1 cellular context compared by ENCODE assay signal in the genomic region with DNA sequence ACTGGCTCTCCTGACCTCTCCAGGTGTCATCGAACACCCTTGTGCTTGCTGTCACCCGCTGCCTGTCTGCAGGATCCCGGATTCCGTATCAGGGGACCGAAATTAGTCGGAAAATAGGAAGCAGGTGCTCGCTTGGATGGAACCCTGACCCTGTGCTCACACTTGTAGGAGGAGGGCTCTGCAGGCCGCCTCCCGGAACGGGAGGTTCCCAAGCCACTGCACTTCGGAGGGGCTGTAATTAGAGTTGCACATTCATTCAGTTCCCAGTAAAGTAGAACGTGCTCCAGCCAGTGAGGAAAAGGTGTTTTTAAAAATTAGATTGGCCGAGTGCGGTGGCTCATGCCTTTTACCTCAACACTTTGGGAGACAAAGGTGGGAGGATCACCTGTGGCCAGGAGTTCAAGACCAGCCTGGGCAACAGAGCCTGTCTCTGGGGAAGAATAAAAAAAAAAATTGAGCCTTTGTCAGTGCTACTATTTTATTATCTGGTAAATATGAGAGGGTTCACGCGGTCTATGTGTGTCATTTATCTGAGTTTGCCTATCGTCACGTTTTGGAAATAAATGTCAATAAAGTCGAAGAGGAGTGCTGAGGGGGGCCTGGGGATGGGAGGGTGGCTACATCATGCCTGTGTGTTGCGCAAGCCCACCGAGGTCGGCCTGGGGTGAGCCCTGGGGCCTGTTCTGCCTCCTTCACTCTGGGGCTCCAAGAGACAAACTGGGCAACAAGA.
TF ChIP-seq lines count a peak whose summit lies in the region.

No MANE protein-coding gene starts in this region.

TF ChIP-seq in HepG2, 621 proteins besides CTCF, POLR2A, EP300 and RAD21 (continued from another document and continues in another):
- peak; percentile 84 for TF ChIP-seq KDM5B (CRISPR knock-in tag; IDR thresholded peaks at IDR 0.05; ENCODE audit: borderline replicate concordance)
- 0 out of 2 replicates have a peak, but pooled peaks have one; percentile 59 for TF ChIP-seq TBP (CRISPR knock-in tag; IDR thresholded peaks at IDR 0.05)
- TF ChIP-seq MAFK (conservative IDR thresholded peaks at IDR 0.05 in 1 of 2, IDR thresholded peaks at IDR 0.05 in 1 of 2; ENCODE audit: low read length in 2 of 2), result no peak
- 0 out of 2 replicates have a peak, but pooled peaks have one; percentile 48 for TF ChIP-seq ZBTB3 (CRISPR knock-in tag; IDR thresholded peaks at IDR 0.05; ENCODE audit: borderline replicate concordance, low read depth)
- TF ChIP-seq SPEN (CRISPR knock-in tag; IDR thresholded peaks at IDR 0.05; ENCODE audit: low read depth), result peak; percentile 90
- TF ChIP-seq ZNF574 (CRISPR knock-in tag; IDR thresholded peaks at IDR 0.05), result peak; percentile 95
- TF ChIP-seq, protein P1, sequence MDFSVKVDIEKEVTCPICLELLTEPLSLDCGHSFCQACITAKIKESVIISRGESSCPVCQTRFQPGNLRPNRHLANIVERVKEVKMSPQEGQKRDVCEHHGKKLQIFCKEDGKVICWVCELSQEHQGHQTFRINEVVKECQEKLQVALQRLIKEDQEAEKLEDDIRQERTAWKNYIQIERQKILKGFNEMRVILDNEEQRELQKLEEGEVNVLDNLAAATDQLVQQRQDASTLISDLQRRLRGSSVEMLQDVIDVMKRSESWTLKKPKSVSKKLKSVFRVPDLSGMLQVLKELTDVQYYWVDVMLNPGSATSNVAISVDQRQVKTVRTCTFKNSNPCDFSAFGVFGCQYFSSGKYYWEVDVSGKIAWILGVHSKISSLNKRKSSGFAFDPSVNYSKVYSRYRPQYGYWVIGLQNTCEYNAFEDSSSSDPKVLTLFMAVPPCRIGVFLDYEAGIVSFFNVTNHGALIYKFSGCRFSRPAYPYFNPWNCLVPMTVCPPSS (IDR thresholded peaks at IDR 0.05), result no peak
- no peak for TF ChIP-seq ZNF225 (CRISPR knock-in tag; IDR thresholded peaks at IDR 0.05)
- TF ChIP-seq, protein P2, sequence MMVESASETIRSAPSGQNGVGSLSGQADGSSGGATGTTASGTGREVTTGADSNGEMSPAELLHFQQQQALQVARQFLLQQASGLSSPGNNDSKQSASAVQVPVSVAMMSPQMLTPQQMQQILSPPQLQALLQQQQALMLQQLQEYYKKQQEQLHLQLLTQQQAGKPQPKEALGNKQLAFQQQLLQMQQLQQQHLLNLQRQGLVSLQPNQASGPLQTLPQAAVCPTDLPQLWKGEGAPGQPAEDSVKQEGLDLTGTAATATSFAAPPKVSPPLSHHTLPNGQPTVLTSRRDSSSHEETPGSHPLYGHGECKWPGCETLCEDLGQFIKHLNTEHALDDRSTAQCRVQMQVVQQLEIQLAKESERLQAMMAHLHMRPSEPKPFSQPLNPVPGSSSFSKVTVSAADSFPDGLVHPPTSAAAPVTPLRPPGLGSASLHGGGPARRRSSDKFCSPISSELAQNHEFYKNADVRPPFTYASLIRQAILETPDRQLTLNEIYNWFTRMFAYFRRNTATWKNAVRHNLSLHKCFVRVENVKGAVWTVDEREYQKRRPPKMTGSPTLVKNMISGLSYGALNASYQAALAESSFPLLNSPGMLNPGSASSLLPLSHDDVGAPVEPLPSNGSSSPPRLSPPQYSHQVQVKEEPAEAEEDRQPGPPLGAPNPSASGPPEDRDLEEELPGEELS (CRISPR knock-in tag; IDR thresholded peaks at IDR 0.05), result peak; percentile 86
- TF ChIP-seq MYPOP (CRISPR knock-in tag; IDR thresholded peaks at IDR 0.05), result peak; percentile 90
- TF ChIP-seq RORA (CRISPR knock-in tag; IDR thresholded peaks at IDR 0.05), result no peak
- TF ChIP-seq ZNF274 (CRISPR knock-in tag; IDR thresholded peaks at IDR 0.05), result peak; percentile 96
- peak; percentile 92 for TF ChIP-seq GABPB1 (CRISPR knock-in tag; IDR thresholded peaks at IDR 0.05)
- no peak for TF ChIP-seq HNRNPUL1 (IDR thresholded peaks at IDR 0.05; ENCODE audit: low read depth, low read length)
- peak; percentile 98 for TF ChIP-seq ZNF792 (CRISPR knock-in tag; IDR thresholded peaks at IDR 0.05)
- peak; percentile 91; the same call in 1 of the 2 replicates for TF ChIP-seq ZNF782 (CRISPR knock-in tag; IDR thresholded peaks at IDR 0.05; ENCODE audit: borderline replicate concordance)
- TF ChIP-seq NONO (IDR thresholded peaks at IDR 0.05), result no peak
- peak; percentile 61; the same call in 1 of the 2 replicates for TF ChIP-seq NONO (CRISPR knock-in tag; conservative IDR thresholded peaks at IDR 0.05)
- TF ChIP-seq RBM22 (optimal IDR thresholded peaks at IDR 0.05; ENCODE audit: low read length), result peak; percentile 58
- peak; percentile 84 for TF ChIP-seq ZMYM4 (CRISPR knock-in tag; IDR thresholded peaks at IDR 0.05)
- TF ChIP-seq NR0B2 (CRISPR knock-in tag; IDR thresholded peaks at IDR 0.05), result no peak; the same call in 1 of the 2 replicates
- TF ChIP-seq, protein P3, sequence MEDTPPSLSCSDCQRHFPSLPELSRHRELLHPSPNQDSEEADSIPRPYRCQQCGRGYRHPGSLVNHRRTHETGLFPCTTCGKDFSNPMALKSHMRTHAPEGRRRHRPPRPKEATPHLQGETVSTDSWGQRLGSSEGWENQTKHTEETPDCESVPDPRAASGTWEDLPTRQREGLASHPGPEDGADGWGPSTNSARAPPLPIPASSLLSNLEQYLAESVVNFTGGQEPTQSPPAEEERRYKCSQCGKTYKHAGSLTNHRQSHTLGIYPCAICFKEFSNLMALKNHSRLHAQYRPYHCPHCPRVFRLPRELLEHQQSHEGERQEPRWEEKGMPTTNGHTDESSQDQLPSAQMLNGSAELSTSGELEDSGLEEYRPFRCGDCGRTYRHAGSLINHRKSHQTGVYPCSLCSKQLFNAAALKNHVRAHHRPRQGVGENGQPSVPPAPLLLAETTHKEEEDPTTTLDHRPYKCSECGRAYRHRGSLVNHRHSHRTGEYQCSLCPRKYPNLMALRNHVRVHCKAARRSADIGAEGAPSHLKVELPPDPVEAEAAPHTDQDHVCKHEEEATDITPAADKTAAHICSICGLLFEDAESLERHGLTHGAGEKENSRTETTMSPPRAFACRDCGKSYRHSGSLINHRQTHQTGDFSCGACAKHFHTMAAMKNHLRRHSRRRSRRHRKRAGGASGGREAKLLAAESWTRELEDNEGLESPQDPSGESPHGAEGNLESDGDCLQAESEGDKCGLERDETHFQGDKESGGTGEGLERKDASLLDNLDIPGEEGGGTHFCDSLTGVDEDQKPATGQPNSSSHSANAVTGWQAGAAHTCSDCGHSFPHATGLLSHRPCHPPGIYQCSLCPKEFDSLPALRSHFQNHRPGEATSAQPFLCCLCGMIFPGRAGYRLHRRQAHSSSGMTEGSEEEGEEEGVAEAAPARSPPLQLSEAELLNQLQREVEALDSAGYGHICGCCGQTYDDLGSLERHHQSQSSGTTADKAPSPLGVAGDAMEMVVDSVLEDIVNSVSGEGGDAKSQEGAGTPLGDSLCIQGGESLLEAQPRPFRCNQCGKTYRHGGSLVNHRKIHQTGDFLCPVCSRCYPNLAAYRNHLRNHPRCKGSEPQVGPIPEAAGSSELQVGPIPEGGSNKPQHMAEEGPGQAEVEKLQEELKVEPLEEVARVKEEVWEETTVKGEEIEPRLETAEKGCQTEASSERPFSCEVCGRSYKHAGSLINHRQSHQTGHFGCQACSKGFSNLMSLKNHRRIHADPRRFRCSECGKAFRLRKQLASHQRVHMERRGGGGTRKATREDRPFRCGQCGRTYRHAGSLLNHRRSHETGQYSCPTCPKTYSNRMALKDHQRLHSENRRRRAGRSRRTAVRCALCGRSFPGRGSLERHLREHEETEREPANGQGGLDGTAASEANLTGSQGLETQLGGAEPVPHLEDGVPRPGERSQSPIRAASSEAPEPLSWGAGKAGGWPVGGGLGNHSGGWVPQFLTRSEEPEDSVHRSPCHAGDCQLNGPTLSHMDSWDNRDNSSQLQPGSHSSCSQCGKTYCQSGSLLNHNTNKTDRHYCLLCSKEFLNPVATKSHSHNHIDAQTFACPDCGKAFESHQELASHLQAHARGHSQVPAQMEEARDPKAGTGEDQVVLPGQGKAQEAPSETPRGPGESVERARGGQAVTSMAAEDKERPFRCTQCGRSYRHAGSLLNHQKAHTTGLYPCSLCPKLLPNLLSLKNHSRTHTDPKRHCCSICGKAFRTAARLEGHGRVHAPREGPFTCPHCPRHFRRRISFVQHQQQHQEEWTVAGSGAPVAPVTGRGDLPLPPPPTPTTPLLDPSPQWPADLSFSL (CRISPR knock-in tag; IDR thresholded peaks at IDR 0.05), result 0 out of 2 replicates have a peak, but pooled peaks have one; percentile 38
- peak; percentile 87 for TF ChIP-seq SRF (IDR thresholded peaks at IDR 0.05; ENCODE audit: low read depth, low read length)
- TF ChIP-seq ZNF674 (CRISPR knock-in tag; IDR thresholded peaks at IDR 0.05; ENCODE audit: low read depth), result 0 out of 2 replicates have a peak, but pooled peaks have one; percentile 68
- TF ChIP-seq, protein P4, sequence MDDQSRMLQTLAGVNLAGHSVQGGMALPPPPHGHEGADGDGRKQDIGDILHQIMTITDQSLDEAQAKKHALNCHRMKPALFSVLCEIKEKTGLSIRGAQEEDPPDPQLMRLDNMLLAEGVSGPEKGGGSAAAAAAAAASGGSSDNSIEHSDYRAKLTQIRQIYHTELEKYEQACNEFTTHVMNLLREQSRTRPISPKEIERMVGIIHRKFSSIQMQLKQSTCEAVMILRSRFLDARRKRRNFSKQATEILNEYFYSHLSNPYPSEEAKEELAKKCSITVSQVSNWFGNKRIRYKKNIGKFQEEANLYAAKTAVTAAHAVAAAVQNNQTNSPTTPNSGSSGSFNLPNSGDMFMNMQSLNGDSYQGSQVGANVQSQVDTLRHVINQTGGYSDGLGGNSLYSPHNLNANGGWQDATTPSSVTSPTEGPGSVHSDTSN (CRISPR knock-in tag; IDR thresholded peaks at IDR 0.05; ENCODE audit: borderline replicate concordance), result peak; percentile 75; the same call in 1 of the 2 replicates
- TF ChIP-seq SAP130 (CRISPR knock-in tag; IDR thresholded peaks at IDR 0.05; ENCODE audit: low read depth), result peak; percentile 99
- TF ChIP-seq, protein P5, sequence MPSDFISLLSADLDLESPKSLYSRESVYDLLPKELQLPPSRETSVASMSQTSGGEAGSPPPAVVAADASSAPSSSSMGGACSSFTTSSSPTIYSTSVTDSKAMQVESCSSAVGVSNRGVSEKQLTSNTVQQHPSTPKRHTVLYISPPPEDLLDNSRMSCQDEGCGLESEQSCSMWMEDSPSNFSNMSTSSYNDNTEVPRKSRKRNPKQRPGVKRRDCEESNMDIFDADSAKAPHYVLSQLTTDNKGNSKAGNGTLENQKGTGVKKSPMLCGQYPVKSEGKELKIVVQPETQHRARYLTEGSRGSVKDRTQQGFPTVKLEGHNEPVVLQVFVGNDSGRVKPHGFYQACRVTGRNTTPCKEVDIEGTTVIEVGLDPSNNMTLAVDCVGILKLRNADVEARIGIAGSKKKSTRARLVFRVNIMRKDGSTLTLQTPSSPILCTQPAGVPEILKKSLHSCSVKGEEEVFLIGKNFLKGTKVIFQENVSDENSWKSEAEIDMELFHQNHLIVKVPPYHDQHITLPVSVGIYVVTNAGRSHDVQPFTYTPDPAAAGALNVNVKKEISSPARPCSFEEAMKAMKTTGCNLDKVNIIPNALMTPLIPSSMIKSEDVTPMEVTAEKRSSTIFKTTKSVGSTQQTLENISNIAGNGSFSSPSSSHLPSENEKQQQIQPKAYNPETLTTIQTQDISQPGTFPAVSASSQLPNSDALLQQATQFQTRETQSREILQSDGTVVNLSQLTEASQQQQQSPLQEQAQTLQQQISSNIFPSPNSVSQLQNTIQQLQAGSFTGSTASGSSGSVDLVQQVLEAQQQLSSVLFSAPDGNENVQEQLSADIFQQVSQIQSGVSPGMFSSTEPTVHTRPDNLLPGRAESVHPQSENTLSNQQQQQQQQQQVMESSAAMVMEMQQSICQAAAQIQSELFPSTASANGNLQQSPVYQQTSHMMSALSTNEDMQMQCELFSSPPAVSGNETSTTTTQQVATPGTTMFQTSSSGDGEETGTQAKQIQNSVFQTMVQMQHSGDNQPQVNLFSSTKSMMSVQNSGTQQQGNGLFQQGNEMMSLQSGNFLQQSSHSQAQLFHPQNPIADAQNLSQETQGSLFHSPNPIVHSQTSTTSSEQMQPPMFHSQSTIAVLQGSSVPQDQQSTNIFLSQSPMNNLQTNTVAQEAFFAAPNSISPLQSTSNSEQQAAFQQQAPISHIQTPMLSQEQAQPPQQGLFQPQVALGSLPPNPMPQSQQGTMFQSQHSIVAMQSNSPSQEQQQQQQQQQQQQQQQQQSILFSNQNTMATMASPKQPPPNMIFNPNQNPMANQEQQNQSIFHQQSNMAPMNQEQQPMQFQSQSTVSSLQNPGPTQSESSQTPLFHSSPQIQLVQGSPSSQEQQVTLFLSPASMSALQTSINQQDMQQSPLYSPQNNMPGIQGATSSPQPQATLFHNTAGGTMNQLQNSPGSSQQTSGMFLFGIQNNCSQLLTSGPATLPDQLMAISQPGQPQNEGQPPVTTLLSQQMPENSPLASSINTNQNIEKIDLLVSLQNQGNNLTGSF (CRISPR knock-in tag; IDR thresholded peaks at IDR 0.05), result peak; percentile 92
- no peak; the same call in none of the 2 replicates for TF ChIP-seq CHCHD3 (CRISPR knock-in tag; IDR thresholded peaks at IDR 0.05)
- TF ChIP-seq ZNF766 (CRISPR knock-in tag; IDR thresholded peaks at IDR 0.05; ENCODE audit: borderline replicate concordance), result peak; percentile 82
- 0 out of 2 replicates have a peak, but pooled peaks have one; percentile 80 for TF ChIP-seq FIP1L1 (IDR thresholded peaks at IDR 0.05; ENCODE audit: borderline replicate concordance, insufficient read depth, low read depth, low read length)
- no peak for TF ChIP-seq CENPT (CRISPR knock-in tag; IDR thresholded peaks at IDR 0.05; ENCODE audit: low read depth)
- peak; percentile 96 for TF ChIP-seq TSC22D2 (CRISPR knock-in tag; IDR thresholded peaks at IDR 0.05; ENCODE audit: borderline replicate concordance)
- TF ChIP-seq TP53 (CRISPR knock-in tag; conservative IDR thresholded peaks at IDR 0.05), result peak; percentile 92
